In genomic region chr3:32384938-32385337, GRCh38 we compare ENCODE assay signal across 13 cellular contexts. TPM values are rescaled to one million over a fixed set of nuclear protein-coding genes. Genes with fewer than 3 reads are reported as not detected.
DNase-seq lines count a peak whose midpoint lies in the region; ATAC-seq lines count a peak whose summit lies in the region.
"Had no signal": no experiment of that assay in that cellular context is flagged by ENCODE, and none has a peak within 500 bp of the region (broad histone marks: within the 10 kb centered on the region; RNA-seq: fewer than 3 reads in every experiment).

No MANE protein-coding gene starts in this region.

- peaks cover 0 to 2% (median 0%) of the 10 kb centered on the region in 11 donors for H3K9me3 Mint-ChIP-seq in naive thymus-derived CD4-positive, alpha-beta T cell

- H3K4me1 Mint-ChIP-seq in naive thymus-derived CD4-positive, alpha-beta T cell = peaks cover 0 to 18% (median 11%) of the 10 kb centered on the region in 7 donors

- H3K27me3 Mint-ChIP-seq in naive thymus-derived CD4-positive, alpha-beta T cell = peaks cover 0 to 3% (median 0%) of the 10 kb centered on the region in 5 donors

- H3K27me3 ChIP-seq in naive thymus-derived CD4-positive, alpha-beta T cell (ENCODE audit: control insufficient read depth in 2 of 2, insufficient read depth in 2 of 2, low read length in 2 of 2) = no peaks in the 10 kb centered on the region
- H3K27me3 ChIP-seq: thyroid gland had no signal

- no peak overlapping the region for H3K27ac ChIP-seq in naive thymus-derived CD4-positive, alpha-beta T cell (ENCODE audit: low read depth, low read length)
- H3K27ac ChIP-seq: coronary artery, PC-9, thyroid gland had no signal

- H3K36me3 Mint-ChIP-seq in naive thymus-derived CD4-positive, alpha-beta T cell = peaks cover 0 to 6% (median 3%) of the 10 kb centered on the region in 5 donors

- H3K27ac Mint-ChIP-seq in naive thymus-derived CD4-positive, alpha-beta T cell = peak overlapping the region in 1 of 9 donors; percentile 30

- ATAC-seq in naive thymus-derived CD4-positive, alpha-beta T cell = peak; percentile 83
- ATAC-seq in GM18520 (IDR thresholded peaks at IDR 0.05; ENCODE audit: unreplicated experiment) = no peak

- H3K36me3 ChIP-seq in naive thymus-derived CD4-positive, alpha-beta T cell (ENCODE audit: control insufficient read depth in 2 of 3, insufficient read depth in 3 of 3, low read length in 3 of 3) = no peaks in the 10 kb centered on the region
- H3K36me3 ChIP-seq: thyroid gland had no signal

- peak; percentile 33 for DNase-seq in EH (ENCODE audit: low read depth)
- peak; percentile 49 to 71 for DNase-seq in NCI-H526 (lab: John Stamatoyannopoulos, UW)
- DNase-seq in fibroblast of gingiva (ENCODE audit: low read depth) = peak; percentile 25
- DNase-seq in naive thymus-derived CD4-positive, alpha-beta T cell = no peak
- no peak for DNase-seq in activated CD8-positive, alpha-beta memory T cell treated with anti-CD3 and anti-CD28 coated beads for 24 hours
- DNase-seq in GOT3 (lab: John Stamatoyannopoulos, UW) = no peak
- DNase-seq in DMS114 treated with DMSO at 0.1 percent for 48 hours (lab: John Stamatoyannopoulos, UW; ENCODE audit: unreplicated experiment) = no peak
- DNase-seq: activated CD4-positive, CD25-positive, alpha-beta regulatory T cell treated with anti-CD3 and anti-CD28 coated beads, Interleukin-2, amount 50 U/mL, for 72 hours; head of caudate nucleus; PC-9; thyroid gland had no signal

- peaks cover 0 to 5% of the 10 kb centered on the region in 2 donors for H3K4me1 ChIP-seq in naive thymus-derived CD4-positive, alpha-beta T cell (ENCODE audit: control insufficient read depth in 2 of 2, insufficient read depth in 2 of 2, low read length in 2 of 2)

- H3K9me3 ChIP-seq in naive thymus-derived CD4-positive, alpha-beta T cell (ENCODE audit: control insufficient read depth in 2 of 3, low read length in 3 of 3) = no peaks in the 10 kb centered on the region
- H3K9me3 ChIP-seq: thyroid gland had no signal

- POLR2A ChIA-PET in naive thymus-derived CD4-positive, alpha-beta T cell (lab: Charles Lee) = no interaction called here

- no peak overlapping the region for H3K4me3 Mint-ChIP-seq in naive thymus-derived CD4-positive, alpha-beta T cell

- H3K4me3 ChIP-seq in naive thymus-derived CD4-positive, alpha-beta T cell (ENCODE audit: low read length) = no peak overlapping the region
- H3K4me3 ChIP-seq: coronary artery, PC-9, thyroid gland had no signal

- intact Hi-C loops in naive thymus-derived CD4-positive, alpha-beta T cell (cut with micrococcal nuclease) = no loop called here

- CTCF ChIA-PET in naive thymus-derived CD4-positive, alpha-beta T cell (lab: Charles Lee) = interaction anchor here (1.8 kb wide), 1 partner anchor 10 kb away, joined by 7 read pairs; no protein-coding TSS in a partner anchor

RNA-seq across cellular contexts. Expression of gene CMTM7, which starts 6.7 kb away (rescaled TPM):
- 10 to 100 TPM; 38.6 to 60.1 (median 49.5) TPM for total RNA-seq in naive thymus-derived CD4-positive, alpha-beta T cell
- polyA plus RNA-seq in naive thymus-derived CD4-positive, alpha-beta T cell = 100 to 1,000 TPM in 1 of 2 donors, 10 to 100 TPM in 1; 87.7 to 157 TPM

Comparison
In these comparisons a context has a peak if more than half of its experiments do, and no peak if none do; other contexts are left out.
1. DNase-seq: peak in EH (single experiment), NCI-H526 (2 of 2) and fibroblast of gingiva (single experiment); none in naive thymus-derived CD4-positive, alpha-beta T cell (0 of 9), activated CD8-positive, alpha-beta memory T cell treated with anti-CD3 and anti-CD28 coated beads for 24 hours (single experiment), GOT3 (single experiment) and DMS114 treated with DMSO at 0.1 percent for 48 hours (single experiment).